In the genomic region with DNA sequence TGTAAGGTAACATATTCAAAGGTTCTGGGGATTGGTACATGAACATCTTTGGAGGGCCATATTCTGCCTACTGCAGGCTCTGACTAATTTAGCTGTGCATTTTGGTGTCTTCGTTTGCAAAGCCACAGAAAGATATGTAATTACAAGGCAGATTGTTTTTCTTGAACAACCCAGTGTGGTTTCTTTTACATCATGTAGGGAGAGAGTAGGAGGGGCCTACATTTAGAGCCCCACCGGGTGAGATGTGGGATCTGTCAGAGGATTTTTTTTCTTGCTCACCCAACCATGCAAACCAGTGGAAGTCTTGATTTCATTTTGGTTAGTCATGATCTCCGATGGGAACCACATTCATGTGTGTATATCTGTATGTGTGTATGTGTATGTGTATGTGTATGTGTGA, we compare ENCODE assay signal across 9 cellular contexts.
A peak's percentile ranks its signal among the peaks of the same experiment; 100 is the strongest.
DNase-seq lines count a peak whose midpoint lies in the region; ATAC-seq lines count a peak whose summit lies in the region.
"Had no signal": no experiment of that assay in that cellular context is flagged by ENCODE, and none has a peak within 500 bp of the region (broad histone marks: within the 10 kb centered on the region; RNA-seq: fewer than 3 reads in every experiment).

No MANE protein-coding gene starts in this region.

- H3K4me1 Mint-ChIP-seq in naive thymus-derived CD4-positive, alpha-beta T cell = no peaks in the 10 kb centered on the region
- H3K4me1 Mint-ChIP-seq: B cell had no signal

- H3K79me2 ChIP-seq in GM23248 (ENCODE audit: insufficient read depth) = no peaks in the 10 kb centered on the region

- peaks cover 0 to 3% (median 0%) of the 10 kb centered on the region in 11 donors for H3K9me3 Mint-ChIP-seq in naive thymus-derived CD4-positive, alpha-beta T cell

- POLR2A ChIA-PET in naive thymus-derived CD4-positive, alpha-beta T cell (lab: Charles Lee) = no interaction called here

- H3K27me3 ChIP-seq in naive thymus-derived CD4-positive, alpha-beta T cell (ENCODE audit: control insufficient read depth in 2 of 2, insufficient read depth in 2 of 2, low read length in 2 of 2) = peaks cover 0 to 4% of the 10 kb centered on the region in 2 donors
- no peaks in the 10 kb centered on the region for H3K27me3 ChIP-seq in GM23248 (replicated peaks; ENCODE audit: insufficient read depth)

- CTCF ChIA-PET in naive thymus-derived CD4-positive, alpha-beta T cell (lab: Charles Lee) = no interaction called here

- intact Hi-C loops in naive thymus-derived CD4-positive, alpha-beta T cell (cut with micrococcal nuclease) = no loop called here
- intact Hi-C loops in sciatic nerve (cut with DNase I) = no loop called here

- H3K9me3 ChIP-seq in naive thymus-derived CD4-positive, alpha-beta T cell (ENCODE audit: control insufficient read depth in 2 of 3, low read length in 3 of 3) = no peaks in the 10 kb centered on the region
- no peaks in the 10 kb centered on the region for H3K9me3 ChIP-seq in GM23248 (ENCODE audit: low read depth)

- no peak overlapping the region for H3K4me3 Mint-ChIP-seq in naive thymus-derived CD4-positive, alpha-beta T cell
- H3K4me3 Mint-ChIP-seq: B cell had no signal

- H3K36me3 Mint-ChIP-seq in naive thymus-derived CD4-positive, alpha-beta T cell = no peaks in the 10 kb centered on the region

- H3K36me3 ChIP-seq in naive thymus-derived CD4-positive, alpha-beta T cell (ENCODE audit: control insufficient read depth in 2 of 3, insufficient read depth in 3 of 3, low read length in 3 of 3) = no peaks in the 10 kb centered on the region
- no peaks in the 10 kb centered on the region for H3K36me3 ChIP-seq in GM23248 (ENCODE audit: low read depth)

- peaks cover 4 to 15% (median 7%) of the 10 kb centered on the region in 5 donors for H3K27me3 Mint-ChIP-seq in naive thymus-derived CD4-positive, alpha-beta T cell

- 66 to 68% methylated on average over 3 of the region's 3 CpGs for WGBS in GM23248 (ENCODE audit: low coverage in 1 of 2, low lambda C conversion rate in 2 of 2, missing lambda C conversion rate in 2 of 2), 2 experiments

- H3K9me2 ChIP-seq in GM23248 (ENCODE audit: insufficient read depth) = no peaks in the 10 kb centered on the region; the same call in 1 of the 2 replicates

- ATAC-seq in HG02938 (IDR thresholded peaks at IDR 0.05; ENCODE audit: unreplicated experiment) = peak; percentile 70
- no peak for ATAC-seq in naive thymus-derived CD4-positive, alpha-beta T cell
- ATAC-seq in sciatic nerve = no peak

- no peaks in the 10 kb centered on the region for H4K20me1 ChIP-seq in GM23248 (ENCODE audit: insufficient read depth)

- H3K27ac Mint-ChIP-seq in naive thymus-derived CD4-positive, alpha-beta T cell = no peak overlapping the region
- H3K27ac Mint-ChIP-seq: B cell had no signal

- in situ Hi-C loops in GM23248 (cut with MboI) = no loop called here

- H3K4me1 ChIP-seq in naive thymus-derived CD4-positive, alpha-beta T cell (ENCODE audit: control insufficient read depth in 2 of 2, insufficient read depth in 2 of 2, low read length in 2 of 2) = no peaks in the 10 kb centered on the region
- H3K4me1 ChIP-seq in GM23248 (ENCODE audit: insufficient read depth) = peaks cover 8% of the 10 kb centered on the region; the same call in 1 of the 2 replicates

- H3K27ac ChIP-seq in naive thymus-derived CD4-positive, alpha-beta T cell (ENCODE audit: low read depth, low read length) = no peak overlapping the region
- H3K27ac ChIP-seq in GM23248 = no peak overlapping the region

- peak; percentile 5 for DNase-seq in stimulated activated CD4-positive, alpha-beta T cell treated with anti-CD3 and anti-CD28 coated beads, Interleukin-1b, Interleukin-23, amount 100 ng/mL, for 48 hours
- DNase-seq in stimulated activated CD4-positive, alpha-beta T cell treated with anti-CD3 and anti-CD28 coated beads, Interleukin-4, amount 100 ng/mL, for 4 hours = no peak
- peak; percentile 72 for DNase-seq in RPMI7951 (ENCODE audit: low read depth)
- no peak for DNase-seq in naive thymus-derived CD4-positive, alpha-beta T cell
- DNase-seq in NCI-H1436 treated with DMSO at 0.1 percent for 48 hours (lab: John Stamatoyannopoulos, UW) = no peak
- no peak for DNase-seq in sciatic nerve (ENCODE audit: low spot score)
- DNase-seq in GM23248 = no peak

- no peak overlapping the region for H3K9ac ChIP-seq in GM23248

- no peak overlapping the region for H3K4me3 ChIP-seq in naive thymus-derived CD4-positive, alpha-beta T cell (ENCODE audit: low read length)
- H3K4me3 ChIP-seq in GM23248 = no peak overlapping the region

- no peak overlapping the region for H3K4me2 ChIP-seq in GM23248 (ENCODE audit: unreplicated experiment)

- H3F3A ChIP-seq in GM23248 (ENCODE audit: insufficient read depth) = no peaks in the 10 kb centered on the region; the same call in 1 of the 2 replicates

- H2AFZ ChIP-seq in GM23248 = no peak overlapping the region

Comparison
In these comparisons a context has a peak if more than half of its experiments do, and no peak if none do; other contexts are left out.
1. DNase-seq: peak in stimulated activated CD4-positive, alpha-beta T cell treated with anti-CD3 and anti-CD28 coated beads, Interleukin-1b, Interleukin-23, amount 100 ng/mL, for 48 hours (single experiment) and RPMI7951 (single experiment); none in stimulated activated CD4-positive, alpha-beta T cell treated with anti-CD3 and anti-CD28 coated beads, Interleukin-4, amount 100 ng/mL, for 4 hours (0 of 2), naive thymus-derived CD4-positive, alpha-beta T cell (0 of 9), NCI-H1436 treated with DMSO at 0.1 percent for 48 hours (single experiment), sciatic nerve (single experiment) and GM23248 (single experiment).